22 cellular contexts compared by ENCODE assay signal in the genomic region with DNA sequence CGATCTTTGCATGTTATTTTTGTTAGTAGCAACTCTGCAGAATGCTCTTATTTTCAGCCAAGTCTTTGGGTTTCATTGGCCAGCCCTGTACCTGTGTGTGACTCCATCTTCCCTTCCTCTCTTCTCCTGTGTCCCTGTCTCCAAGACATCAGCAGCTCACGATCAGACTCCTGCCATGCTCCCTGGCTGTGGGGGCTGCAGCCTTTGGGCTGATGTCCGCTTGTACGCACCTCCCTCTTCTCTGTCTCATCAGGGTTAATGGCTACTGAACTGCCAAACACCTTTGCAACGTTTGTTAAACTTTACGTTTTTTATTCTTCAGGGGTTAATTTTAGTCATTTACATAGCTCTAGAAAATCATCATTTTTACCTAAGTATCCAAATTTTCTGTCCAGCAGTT.
"Had no signal": no experiment of that assay in that cellular context is flagged by ENCODE, and none has a peak within 500 bp of the region (broad histone marks: within the 10 kb centered on the region; RNA-seq: fewer than 3 reads in every experiment).

No MANE protein-coding gene starts in this region.

- H3K27me3 ChIP-seq: MG63, Peyer's patch had no signal

- H3K9me3 Mint-ChIP-seq: activated B cell treated with CpG ODN at 0.5 μM for 24 hours; activated CD4-positive, alpha-beta memory T cell treated with anti-CD3 and anti-CD28 coated beads, Interleukin-2, amount 10 ng/mL, durations not matched to agents 7 days and 5 days; activated naive CD4-positive, alpha-beta T cell treated with anti-CD3 and anti-CD28 coated beads, Interleukin-2, amount 50 U/mL, for 24 hours; brain had no signal

- H3K36me3 Mint-ChIP-seq: activated naive CD4-positive, alpha-beta T cell treated with anti-CD3 and anti-CD28 coated beads, Interleukin-2, amount 50 U/mL, for 24 hours; brain had no signal

- H3K36me3 ChIP-seq: MG63, Peyer's patch had no signal

- H3K27ac ChIP-seq: Peyer's patch had no signal

- FAIRE-seq: astrocyte had no signal

- ATAC-seq: activated CD4-positive, alpha-beta T cell treated with anti-CD3 and anti-CD28 coated beads for 36 hours; T-helper 17 cell had no signal

- DNase-seq: activated CD4-positive, alpha-beta memory T cell treated with anti-CD3 and anti-CD28 coated beads, Interleukin-2, amount 10 ng/mL, durations not matched to agents 7 days and 5 days; activated CD4-positive, alpha-beta T cell treated with anti-CD3 and anti-CD28 coated beads for 36 hours; activated CD4-positive, alpha-beta T cell treated with anti-CD3 and anti-CD28 coated beads, Interleukin-2, amount 50 U/mL, for 1 hour; activated CD8-positive, alpha-beta memory T cell treated with anti-CD3 and anti-CD28 coated beads, Interleukin-2, amount 50 U/mL, for 48 hours; activated effector memory CD4-positive, alpha-beta T cell treated with Interleukin-2 at 50 U/mL for 16 hours; activated naive CD4-positive, alpha-beta T cell; amygdala; MG63; NCI-H1048; NCI-H146; NCI-H187 treated with DMSO at 0.1 percent for 48 hours; NCI-H2081 treated with DMSO at 0.1 percent for 48 hours; NCI-H446; NCI-H524; SHP77 treated with DMSO at 0.1 percent for 48 hours; T-helper 9 cell had no signal

- H3K4me1 ChIP-seq: Peyer's patch had no signal

- H3K4me1 Mint-ChIP-seq: activated B cell treated with CpG ODN at 0.5 μM for 24 hours; activated CD4-positive, alpha-beta memory T cell treated with anti-CD3 and anti-CD28 coated beads, Interleukin-2, amount 10 ng/mL, durations not matched to agents 7 days and 5 days; activated CD4-positive, alpha-beta T cell treated with anti-CD3 and anti-CD28 coated beads for 36 hours; activated naive CD4-positive, alpha-beta T cell treated with anti-CD3 and anti-CD28 coated beads, Interleukin-2, amount 50 U/mL, for 24 hours; brain; T-helper 17 cell had no signal

- H3K27me3 Mint-ChIP-seq: activated B cell treated with CpG ODN at 0.5 μM for 24 hours; activated CD4-positive, alpha-beta memory T cell treated with anti-CD3 and anti-CD28 coated beads, Interleukin-2, amount 10 ng/mL, durations not matched to agents 7 days and 5 days; activated CD4-positive, alpha-beta T cell treated with anti-CD3 and anti-CD28 coated beads for 36 hours; activated naive CD4-positive, alpha-beta T cell treated with anti-CD3 and anti-CD28 coated beads, Interleukin-2, amount 50 U/mL, for 24 hours had no signal

- H3K9me3 ChIP-seq: MG63, Peyer's patch had no signal

- H3K4me3 Mint-ChIP-seq: activated B cell treated with CpG ODN at 0.5 μM for 24 hours; activated CD4-positive, alpha-beta memory T cell treated with anti-CD3 and anti-CD28 coated beads, Interleukin-2, amount 10 ng/mL, durations not matched to agents 7 days and 5 days; activated CD4-positive, alpha-beta T cell treated with anti-CD3 and anti-CD28 coated beads for 36 hours; activated naive CD4-positive, alpha-beta T cell treated with anti-CD3 and anti-CD28 coated beads, Interleukin-2, amount 50 U/mL, for 24 hours; brain; T-helper 17 cell had no signal

- H3K4me3 ChIP-seq: MG63, Peyer's patch had no signal

- H3K27ac Mint-ChIP-seq: activated B cell treated with CpG ODN at 0.5 μM for 24 hours; activated CD4-positive, alpha-beta memory T cell treated with anti-CD3 and anti-CD28 coated beads, Interleukin-2, amount 10 ng/mL, durations not matched to agents 7 days and 5 days; activated CD4-positive, alpha-beta T cell treated with anti-CD3 and anti-CD28 coated beads for 36 hours; activated naive CD4-positive, alpha-beta T cell treated with anti-CD3 and anti-CD28 coated beads, Interleukin-2, amount 50 U/mL, for 24 hours; brain; T-helper 17 cell had no signal
